9 cellular contexts compared by ENCODE assay signal in genomic region chr11:119341222-119342022, GRCh38. TPM values are rescaled to one million over a fixed set of nuclear protein-coding genes. Genes with fewer than 3 reads are reported as not detected.
A peak's percentile ranks its signal among the peaks of the same experiment; 100 is the strongest.
DNase-seq lines count a peak whose midpoint lies in the region; ATAC-seq and TF ChIP-seq lines count a peak whose summit lies in the region.
"Had no signal": no experiment of that assay in that cellular context is flagged by ENCODE, and none has a peak within 500 bp of the region (broad histone marks: within the 10 kb centered on the region; RNA-seq: fewer than 3 reads in every experiment).

No MANE protein-coding gene starts in this region.

- H3K36me3 ChIP-seq in ES-I3 (ENCODE audit: insufficient read depth, low read length) (no peaks in the 10 kb centered on the region), duodenal mucosa (ENCODE audit: control insufficient read depth in 1 of 2, insufficient read depth in 2 of 2, low read length in 2 of 2) (no peaks in the 10 kb centered on the region), osteoblast (ENCODE audit: insufficient read depth, low read length) (peaks cover 4% of the 10 kb centered on the region)

- H3K79me2 ChIP-seq in osteoblast (ENCODE audit: insufficient read depth, low read length): peaks cover 7% of the 10 kb centered on the region

- peaks cover 31% of the 10 kb centered on the region for H3K27me3 Mint-ChIP-seq in activated T-helper 17 cell treated with anti-CD3 and anti-CD28 coated beads, Interleukin-2, amount 50 U/mL, for 72 hours

- peaks cover 19% of the 10 kb centered on the region; the same call in 1 of the 2 replicates for H3K4me1 ChIP-seq in ES-I3 (ENCODE audit: insufficient read depth, low read length)
- H3K4me1 ChIP-seq in duodenal mucosa (ENCODE audit: control insufficient read depth in 1 of 2, insufficient read depth in 2 of 2, low read length in 2 of 2): peaks cover 28 to 34% of the 10 kb centered on the region in 2 donors
- peaks cover 38% of the 10 kb centered on the region for H3K4me1 ChIP-seq in osteoblast (ENCODE audit: insufficient read depth, low read length)

- no peaks in the 10 kb centered on the region for H3K9me3 ChIP-seq in ES-I3 (ENCODE audit: control insufficient read depth, insufficient read depth, low read length)
- no peaks in the 10 kb centered on the region for H3K9me3 ChIP-seq in duodenal mucosa (ENCODE audit: control insufficient read depth in 1 of 2, low read length in 2 of 2)
- H3K9me3 ChIP-seq in osteoblast (ENCODE audit: low read depth, low read length): no peaks in the 10 kb centered on the region

- no peak overlapping the region for H3K4me3 Mint-ChIP-seq in activated T-helper 17 cell treated with anti-CD3 and anti-CD28 coated beads, Interleukin-2, amount 50 U/mL, for 72 hours
- H3K4me3 Mint-ChIP-seq: stimulated activated effector memory CD8-positive, alpha-beta T cell treated with anti-CD3 and anti-CD28 coated beads, Interleukin-12 subunit alpha, Interleukin-12 subunit beta, amount 100 ng/mL, for 72 hours had no signal

- H3K27me3 ChIP-seq in duodenal mucosa (ENCODE audit: control insufficient read depth in 1 of 2, insufficient read depth in 2 of 2, low read length in 2 of 2): peaks cover 0 to 9% of the 10 kb centered on the region in 2 donors
- H3K27me3 ChIP-seq in osteoblast (ENCODE audit: insufficient read depth, low read length): peaks cover 13% of the 10 kb centered on the region

- no peak overlapping the region for H2AFZ ChIP-seq in osteoblast (ENCODE audit: low read length)

- DNase-seq in osteoblast (ENCODE audit: insufficient read length, low spot score, missing footprints) (peak; percentile 76), RKO (ENCODE audit: low spot score) (no peak)
- DNase-seq: activated T-cell treated with anti-CD3 and anti-CD28 coated beads for 4 hours, NCI-H1092 had no signal

- peaks cover 10% of the 10 kb centered on the region for H4K20me1 ChIP-seq in osteoblast (ENCODE audit: insufficient read depth, low read length)

- H3K4me2 ChIP-seq in osteoblast (ENCODE audit: insufficient read depth, low read length): peak overlapping the region; percentile 82

- peaks cover 12% of the 10 kb centered on the region for H3K4me1 Mint-ChIP-seq in activated T-helper 17 cell treated with anti-CD3 and anti-CD28 coated beads, Interleukin-2, amount 50 U/mL, for 72 hours

- peak overlapping the region in 1 of 2 donors; percentile 46 for H3K4me3 ChIP-seq in duodenal mucosa (ENCODE audit: low read depth in 1 of 2, low read length in 2 of 2)
- peak overlapping the region; percentile 76 for H3K4me3 ChIP-seq in osteoblast (ENCODE audit: insufficient read depth, low read length)

- H3K27ac ChIP-seq in duodenal mucosa (ENCODE audit: low read depth, low read length) (peak overlapping the region; percentile 23), osteoblast (ENCODE audit: low read depth, low read length) (no peak overlapping the region)

- no peaks in the 10 kb centered on the region for H3K9me3 Mint-ChIP-seq in activated T-helper 17 cell treated with anti-CD3 and anti-CD28 coated beads, Interleukin-2, amount 50 U/mL, for 72 hours
- H3K9me3 Mint-ChIP-seq: stimulated activated effector memory CD8-positive, alpha-beta T cell treated with anti-CD3 and anti-CD28 coated beads, Interleukin-12 subunit alpha, Interleukin-12 subunit beta, amount 100 ng/mL, for 72 hours had no signal

- H3K9ac ChIP-seq in ES-I3 (ENCODE audit: low read depth, low read length): peak overlapping the region; percentile 65; the same call in 1 of the 2 replicates
- H3K9ac ChIP-seq in duodenal mucosa (ENCODE audit: low read depth in 1 of 2, low read length in 2 of 2): no peak overlapping the region

- TF ChIP-seq CTCF in osteoblast (IDR thresholded peaks at IDR 0.05; ENCODE audit: extremely low read depth, low read depth, low read length): no peak

- H3K36me3 Mint-ChIP-seq in activated T-helper 17 cell treated with anti-CD3 and anti-CD28 coated beads, Interleukin-2, amount 50 U/mL, for 72 hours (ENCODE audit: low read depth): peaks cover 6% of the 10 kb centered on the region

- ATAC-seq in activated T-helper 17 cell treated with anti-CD3 and anti-CD28 coated beads, Interleukin-2, amount 50 U/mL, for 72 hours (replicated peaks): no peak
- no peak for ATAC-seq in HG03196 (IDR thresholded peaks at IDR 0.05; ENCODE audit: unreplicated experiment)
- ATAC-seq: stimulated activated effector memory CD8-positive, alpha-beta T cell treated with anti-CD3 and anti-CD28 coated beads, Interleukin-12 subunit alpha, Interleukin-12 subunit beta, amount 100 ng/mL, for 72 hours had no signal

- H3K27ac Mint-ChIP-seq in activated T-helper 17 cell treated with anti-CD3 and anti-CD28 coated beads, Interleukin-2, amount 50 U/mL, for 72 hours: no peak overlapping the region
- H3K27ac Mint-ChIP-seq: stimulated activated effector memory CD8-positive, alpha-beta T cell treated with anti-CD3 and anti-CD28 coated beads, Interleukin-12 subunit alpha, Interleukin-12 subunit beta, amount 100 ng/mL, for 72 hours had no signal

RNA-seq across cellular contexts. Expression of gene C1QTNF5, which starts 0.7 kb away (rescaled TPM):
- total RNA-seq in osteoblast: 35.9 and 41.3 TPM in 2 replicates
- total RNA-seq in activated T-helper 17 cell treated with anti-CD3 and anti-CD28 coated beads, Interleukin-2, amount 50 U/mL, for 72 hours: not detected

RNA-seq across cellular contexts. Expression of gene MFRP, which starts 5.1 kb away (rescaled TPM):
- not detected in 2 replicates for total RNA-seq in osteoblast
- not detected for total RNA-seq in activated T-helper 17 cell treated with anti-CD3 and anti-CD28 coated beads, Interleukin-2, amount 50 U/mL, for 72 hours

RNA-seq across cellular contexts. Expression of gene RNF26, which starts 7.1 kb away (rescaled TPM):
- 4.0 and 5.0 TPM in 2 replicates for total RNA-seq in osteoblast
- 10 to 100 TPM; 23.7 to 32.6 TPM for total RNA-seq in activated T-helper 17 cell treated with anti-CD3 and anti-CD28 coated beads, Interleukin-2, amount 50 U/mL, for 72 hours

RNA-seq across cellular contexts. Expression of gene MCAM, which starts 24.5 kb away (rescaled TPM):
- total RNA-seq in osteoblast: 11.2 and 14.1 TPM in 2 replicates
- total RNA-seq in activated T-helper 17 cell treated with anti-CD3 and anti-CD28 coated beads, Interleukin-2, amount 50 U/mL, for 72 hours: 10 to 100 TPM in 1 of 2 donors, 1 to 10 TPM in 1; 8.2 to 31.1 TPM

RNA-seq across cellular contexts. Expression of gene USP2, which starts 40.1 kb away (rescaled TPM):
- total RNA-seq in osteoblast: 0.29 and 0.36 TPM in 2 replicates
- 1 to 10 TPM in 1 of 2 donors, under 1 TPM in 1; 0.52 to 1.3 TPM for total RNA-seq in activated T-helper 17 cell treated with anti-CD3 and anti-CD28 coated beads, Interleukin-2, amount 50 U/mL, for 72 hours

Comparison
In these comparisons a context has a peak if more than half of its experiments do, and no peak if none do; other contexts are left out.
1. RNA of gene C1QTNF5, which starts 0.7 kb away (total RNA-seq): 35.9 to 41.3 TPM in osteoblast; not detected in activated T-helper 17 cell treated with anti-CD3 and anti-CD28 coated beads, Interleukin-2, amount 50 U/mL, for 72 hours; every median in the first group is over 10 times any median in the second.